Comparison of ENCODE assay signal across 8 cellular contexts in the genomic region with DNA sequence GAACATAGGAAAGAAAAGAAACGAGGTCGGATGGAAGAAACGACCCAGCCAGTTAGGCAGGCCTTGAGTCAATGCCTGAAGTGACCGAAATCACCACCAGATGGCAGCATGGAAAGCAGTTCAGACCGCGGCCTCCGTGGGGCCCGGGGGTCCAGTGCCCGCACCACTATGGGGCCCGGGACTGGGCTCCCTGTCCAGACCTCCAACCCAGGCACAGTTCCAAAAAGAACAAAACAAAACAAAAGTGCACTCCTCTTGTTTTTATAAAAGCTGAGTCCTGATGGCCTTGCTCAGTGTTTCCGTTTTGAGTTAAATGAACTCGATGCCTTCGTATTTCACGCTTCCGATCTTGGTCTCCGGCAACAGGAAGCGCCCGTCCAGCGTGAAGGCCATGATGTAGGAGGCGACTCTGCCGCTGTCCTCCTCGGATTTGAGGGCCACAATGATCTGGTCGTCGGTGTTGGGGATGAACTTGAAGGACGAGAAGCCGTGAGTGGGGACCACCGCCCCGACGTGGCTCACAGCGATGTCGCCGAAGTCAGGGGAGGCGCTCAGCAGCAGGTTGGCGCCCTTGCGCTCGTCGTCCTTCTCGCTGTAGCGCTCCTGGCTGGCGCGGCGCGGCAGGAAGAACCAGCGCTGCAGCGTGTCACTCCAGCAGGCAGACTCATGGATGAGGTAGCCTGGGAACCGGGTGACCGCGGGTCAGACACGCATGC. TPM values are rescaled to one million over a fixed set of nuclear protein-coding genes. Genes with fewer than 3 reads are reported as not detected.
DNase-seq lines count a peak whose midpoint lies in the region; ATAC-seq and TF ChIP-seq lines count a peak whose summit lies in the region.

No MANE protein-coding gene starts in this region.

- peaks cover 5% of the 10 kb centered on the region for H3K4me1 ChIP-seq in osteoblast (ENCODE audit: insufficient read depth, low read length)
- no peaks in the 10 kb centered on the region for H3K4me1 ChIP-seq in aorta (ENCODE audit: control insufficient read depth in 1 of 2, insufficient read depth in 2 of 2, low read length in 2 of 2)

- H3K4me2 ChIP-seq in osteoblast (ENCODE audit: insufficient read depth, low read length) = no peak overlapping the region

- intact Hi-C loops in aorta (cut with DNase I) = no loop called here

- H3K27me3 ChIP-seq in osteoblast (ENCODE audit: insufficient read depth, low read length) (no peaks in the 10 kb centered on the region), aorta (ENCODE audit: control insufficient read depth in 1 of 2, insufficient read depth in 2 of 2, low read length in 1 of 2) (no peaks in the 10 kb centered on the region)

- H2AFZ ChIP-seq in osteoblast (ENCODE audit: low read length) = no peak overlapping the region

- H3K4me3 ChIP-seq in fibroblast of the aortic adventitia (ENCODE audit: low read depth, low read length) = no peak overlapping the region
- no peak overlapping the region for H3K4me3 ChIP-seq in osteoblast (ENCODE audit: insufficient read depth, low read length)
- H3K4me3 ChIP-seq in aorta (ENCODE audit: low read length in 2 of 2) = no peak overlapping the region

- H3K27ac ChIP-seq in osteoblast (ENCODE audit: low read depth, low read length) = no peak overlapping the region
- no peak overlapping the region for H3K27ac ChIP-seq in aorta (ENCODE audit: low read depth in 1 of 2, low read length in 2 of 2)

- 74 to 76% methylated on average over 49 of the region's 49 CpGs for WGBS in aorta, 2 donors

- H4K20me1 ChIP-seq in osteoblast (ENCODE audit: insufficient read depth, low read length) = peaks cover 28% of the 10 kb centered on the region

- H3K79me2 ChIP-seq in osteoblast (ENCODE audit: insufficient read depth, low read length) = peaks cover 62% of the 10 kb centered on the region

- H3K9me3 ChIP-seq in osteoblast (ENCODE audit: low read depth, low read length) = no peaks in the 10 kb centered on the region
- H3K9me3 ChIP-seq in aorta (ENCODE audit: control insufficient read depth, low read length) = no peaks in the 10 kb centered on the region

- H3K36me3 ChIP-seq in osteoblast (ENCODE audit: insufficient read depth, low read length) (peaks cover 64% of the 10 kb centered on the region), aorta (ENCODE audit: control insufficient read depth in 1 of 2, insufficient read depth in 2 of 2, low read length in 1 of 2) (peaks cover 0 to 2% of the 10 kb centered on the region in 2 donors)

- ATAC-seq in aorta (ENCODE audit: low FRiP score) (no peak), HG02798 (IDR thresholded peaks at IDR 0.05; ENCODE audit: poor library complexity, unreplicated experiment) (no peak), HG03175 (IDR thresholded peaks at IDR 0.05; ENCODE audit: unreplicated experiment) (no peak)

- TF ChIP-seq CTCF in fibroblast of the aortic adventitia (IDR thresholded peaks at IDR 0.05; ENCODE audit: insufficient read depth, low read length) (peak; percentile 79), osteoblast (IDR thresholded peaks at IDR 0.05; ENCODE audit: extremely low read depth, low read depth, low read length) (peak; percentile 77)

- DNase-seq in GM03348 (ENCODE audit: low spot score) (peak; percentile 76), NCI-H2196 treated with DMSO at 0.1 percent for 48 hours (lab: John Stamatoyannopoulos, UW; ENCODE audit: unreplicated experiment) (peak; percentile 24), fibroblast of the aortic adventitia (ENCODE audit: low read depth) (peak; percentile 57), osteoblast (ENCODE audit: insufficient read length, low spot score, missing footprints) (peak; percentile 94), aorta (peak; percentile 67 to 85)
- DNase-seq in activated T-cell treated with anti-CD3 and anti-CD28 coated beads, Interleukin-2, amount 50 U/mL, for 1 hour = peak; percentile 60

RNA-seq across cellular contexts. Expression of a gene that starts 13.7 kb away (rescaled TPM):
- 87.2 and 270 TPM in 2 replicates for total RNA-seq in fibroblast of the aortic adventitia (ENCODE audit: low replicate concordance)
- total RNA-seq in osteoblast = 388 and 457 TPM in 2 replicates
- total RNA-seq in aorta = 100 to 1,000 TPM; 110 to 156 TPM
- 100 to 1,000 TPM in 1 of 2 donors, 10 to 100 TPM in 1; 70.7 to 174 TPM for polyA plus RNA-seq in aorta

RNA-seq across cellular contexts. Expression of a gene that starts 16.2 kb away (rescaled TPM):
- total RNA-seq in fibroblast of the aortic adventitia (ENCODE audit: low replicate concordance) = 33.4 and 53.0 TPM in 2 replicates
- 49.2 and 51.3 TPM in 2 replicates for total RNA-seq in osteoblast
- total RNA-seq in aorta = 10 to 100 TPM; 37.5 to 45.5 TPM
- polyA plus RNA-seq in aorta = 10 to 100 TPM; 11.0 to 14.5 TPM

RNA-seq across cellular contexts. Expression of a gene that starts 30.6 kb away (rescaled TPM):
- total RNA-seq in fibroblast of the aortic adventitia (ENCODE audit: low replicate concordance) = 42.1 and 44.3 TPM in 2 replicates
- total RNA-seq in osteoblast = 13.8 and 14.4 TPM in 2 replicates
- 100 to 1,000 TPM; 157 to 439 TPM for total RNA-seq in aorta
- polyA plus RNA-seq in aorta = 100 to 1,000 TPM in 1 of 2 donors, 10 to 100 TPM in 1; 98.8 to 361 TPM

Comparison
In these comparisons a context has a peak if more than half of its experiments do, and no peak if none do; other contexts are left out.
1. DNase-seq: peak in every context shown above with its lines; median percentile 94 in osteoblast; 76 in GM03348; 76 in aorta; 60 in activated T-cell treated with anti-CD3 and anti-CD28 coated beads, Interleukin-2, amount 50 U/mL, for 1 hour; 57 in fibroblast of the aortic adventitia; 24 in NCI-H2196 treated with DMSO at 0.1 percent for 48 hours.